In the genomic region with DNA sequence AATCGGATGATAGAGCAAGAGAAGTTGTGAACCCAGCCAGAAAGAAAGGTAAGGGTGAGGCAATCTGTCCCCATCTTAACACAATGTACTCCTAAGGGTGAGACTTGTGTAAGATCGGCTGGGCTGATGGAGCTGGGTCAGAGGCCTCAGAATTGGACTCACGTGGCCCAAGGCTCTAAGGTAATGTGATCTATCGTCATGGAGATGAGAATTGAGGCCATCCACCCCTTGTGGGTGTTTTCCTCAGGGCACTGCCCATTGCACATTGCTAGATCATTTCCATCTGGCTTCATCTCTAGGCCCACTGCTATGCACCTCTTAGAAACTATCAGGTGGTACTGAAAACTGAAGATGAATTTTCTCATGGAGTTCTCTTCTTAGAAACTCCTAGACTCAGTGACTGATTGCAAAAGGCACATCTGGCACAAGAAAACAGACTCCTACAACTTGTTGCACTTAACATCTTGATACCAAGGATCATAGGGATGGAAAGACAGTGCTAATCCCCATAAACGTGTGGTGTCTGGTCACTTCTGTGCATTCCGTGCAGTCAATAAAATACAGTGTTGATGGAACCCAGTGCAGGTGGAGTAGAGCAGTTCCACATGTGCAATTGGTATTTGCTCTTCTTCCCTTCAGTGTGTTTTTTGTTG, we compare ENCODE assay signal across 15 cellular contexts.
DNase-seq lines count a peak whose midpoint lies in the region; ATAC-seq and TF ChIP-seq lines count a peak whose summit lies in the region.
"Had no signal": no experiment of that assay in that cellular context is flagged by ENCODE, and none has a peak within 500 bp of the region (broad histone marks: within the 10 kb centered on the region; RNA-seq: fewer than 3 reads in every experiment).

No MANE protein-coding gene starts in this region.

- no peak for TF ChIP-seq CTCF in heart right ventricle (IDR thresholded peaks at IDR 0.05)
- no peak for TF ChIP-seq CTCF in prostate gland (IDR thresholded peaks at IDR 0.05)
- no peak for TF ChIP-seq CTCF in vagina (IDR thresholded peaks at IDR 0.05)

- intact Hi-C loops in heart right ventricle (cut with DNase I) = loop anchor here in 4 of 10 donors (5.0 to 10.0 kb wide), 2 partner anchors 229 to 231 kb away; a partner anchor contains a TSS
- intact Hi-C loops in left cardiac atrium (cut with DNase I) = loop anchor here in 1 of 2 donors (10.0 kb wide), 1 partner anchor 231 kb away; a partner anchor contains a TSS
- intact Hi-C loops in left ventricle myocardium superior (cut with micrococcal nuclease) = no loop called here
- intact Hi-C loops in prostate gland (cut with DNase I) = loop anchor here (10.0 kb wide), 1 partner anchor 209 kb away; no protein-coding TSS in a partner anchor
- intact Hi-C loops in vagina (cut with DNase I) = no loop called here

- H3K36me3 ChIP-seq in heart right ventricle (no peaks in the 10 kb centered on the region), prostate gland (no peaks in the 10 kb centered on the region), vagina (no peaks in the 10 kb centered on the region)
- H3K36me3 ChIP-seq: HAP-1 had no signal

- H3K4me3 ChIP-seq in heart right ventricle = no peak overlapping the region
- no peak overlapping the region for H3K4me3 ChIP-seq in prostate gland
- H3K4me3 ChIP-seq in vagina = no peak overlapping the region
- H3K4me3 ChIP-seq: HAP-1 had no signal

- H3K27me3 ChIP-seq in heart right ventricle (no peaks in the 10 kb centered on the region), prostate gland (replicated peaks; ENCODE audit: insufficient read depth) (no peaks in the 10 kb centered on the region), vagina (no peaks in the 10 kb centered on the region)

- DNase-seq in heart right ventricle (no peak), left cardiac atrium (no peak), left ventricle myocardium superior (no peak), prostate gland (ENCODE audit: low spot score) (no peak), vagina (ENCODE audit: extremely low spot score in 2 of 2) (no peak), NOMO-1 (lab: John Stamatoyannopoulos, UW; ENCODE audit: unreplicated experiment in 2 of 2) (no peak), 8988T (no peak)
- DNase-seq: aorta, erythroblast, GDM1, KBM-7 had no signal

- H3K9me3 ChIP-seq in heart right ventricle (no peaks in the 10 kb centered on the region), prostate gland (no peaks in the 10 kb centered on the region), vagina (no peaks in the 10 kb centered on the region)
- H3K9me3 ChIP-seq: HAP-1 had no signal

- peaks cover 10 to 53% (median 44%) of the 10 kb centered on the region in 9 donors for H3K4me1 ChIP-seq in heart right ventricle
- H3K4me1 ChIP-seq in prostate gland (replicated peaks) = peaks cover 9% of the 10 kb centered on the region
- H3K4me1 ChIP-seq in vagina = peaks cover 55% of the 10 kb centered on the region
- H3K4me1 ChIP-seq: HAP-1 had no signal

- peak overlapping the region; percentile 23 to 84 (median 57) for H3K27ac ChIP-seq in heart right ventricle
- peak overlapping the region; percentile 32 to 71 for H3K27ac ChIP-seq in prostate gland
- H3K27ac ChIP-seq in vagina = peak overlapping the region; percentile 88
- H3K27ac ChIP-seq: HL-60 had no signal

- WGBS in heart right ventricle, 2 donors = 78 to 84% methylated on average over 6 of the region's 6 CpGs
- 74% methylated on average over 6 of the region's 6 CpGs for WGBS in prostate gland

- peak in 2 of 8 donors; percentile 10 to 15 for ATAC-seq in heart right ventricle
- no peak for ATAC-seq in left cardiac atrium
- peak; percentile 2 for ATAC-seq in left ventricle myocardium superior
- no peak for ATAC-seq in GM19035 (IDR thresholded peaks at IDR 0.05; ENCODE audit: unreplicated experiment)
- ATAC-seq: activated T-helper 17 cell treated with anti-CD3 and anti-CD28 coated beads, Interleukin-2, amount 50 U/mL, for 72 hours had no signal

- no peak for TF ChIP-seq POLR2A in prostate gland (IDR thresholded peaks at IDR 0.05)
- no peak for TF ChIP-seq POLR2A in vagina (IDR thresholded peaks at IDR 0.05)
